In genomic region chrX:103779156-103779555, GRCh38 we compare ENCODE assay signal across 13 cellular contexts. TPM values are rescaled to one million over a fixed set of nuclear protein-coding genes. Genes with fewer than 3 reads are reported as not detected.
DNase-seq lines count a peak whose midpoint lies in the region; ATAC-seq and TF ChIP-seq lines count a peak whose summit lies in the region.
"Had no signal": no experiment of that assay in that cellular context is flagged by ENCODE, and none has a peak within 500 bp of the region (broad histone marks: within the 10 kb centered on the region; RNA-seq: fewer than 3 reads in every experiment).

No MANE protein-coding gene starts in this region.

- no peak for TF ChIP-seq CTCF in right atrium auricular region (IDR thresholded peaks at IDR 0.05)
- TF ChIP-seq CTCF in fibroblast of the aortic adventitia (IDR thresholded peaks at IDR 0.05; ENCODE audit: insufficient read depth, low read length) = no peak
- TF ChIP-seq CTCF in tibial nerve (IDR thresholded peaks at IDR 0.05) = no peak

- intact Hi-C loops in Right ventricle myocardium superior (cut with DNase I) = loop anchor here (10.0 kb wide), 1 partner anchor 84 kb away; no protein-coding TSS in a partner anchor

- no peaks in the 10 kb centered on the region for H3K4me1 Mint-ChIP-seq in stimulated activated memory B cell treated with anti-CD40 and anti-IgM and Interleukin-4, amounts not matched to agents 10 μg/mL and 1 μg/mL and 100 μg/mL, for 72 hours

- no peaks in the 10 kb centered on the region for H3K9me3 ChIP-seq in right atrium auricular region
- H3K9me3 ChIP-seq in tibial nerve = no peaks in the 10 kb centered on the region
- H3K9me3 ChIP-seq: SJCRH30 had no signal

- no peaks in the 10 kb centered on the region for H3K9me3 Mint-ChIP-seq in stimulated activated memory B cell treated with anti-CD40 and anti-IgM and Interleukin-4, amounts not matched to agents 10 μg/mL and 1 μg/mL and 100 μg/mL, for 72 hours

- no peaks in the 10 kb centered on the region for H3K4me1 ChIP-seq in right atrium auricular region
- H3K4me1 ChIP-seq in tibial nerve = peaks cover 0 to 17% (median 4%) of the 10 kb centered on the region in 4 donors
- H3K4me1 ChIP-seq: SJCRH30 had no signal

- no peak overlapping the region for H3K4me3 Mint-ChIP-seq in stimulated activated memory B cell treated with anti-CD40 and anti-IgM and Interleukin-4, amounts not matched to agents 10 μg/mL and 1 μg/mL and 100 μg/mL, for 72 hours

- H3K27me3 ChIP-seq in right atrium auricular region (no peaks in the 10 kb centered on the region), tibial nerve (peaks cover 0 to 5% of the 10 kb centered on the region in 2 donors)
- H3K27me3 ChIP-seq: SJCRH30 had no signal

- H3K36me3 Mint-ChIP-seq in stimulated activated memory B cell treated with anti-CD40 and anti-IgM and Interleukin-4, amounts not matched to agents 10 μg/mL and 1 μg/mL and 100 μg/mL, for 72 hours = no peaks in the 10 kb centered on the region

- TF ChIP-seq EP300 in tibial nerve (IDR thresholded peaks at IDR 0.05) = peak in 1 of 2 donors; percentile 38

- H3K36me3 ChIP-seq in right atrium auricular region (no peaks in the 10 kb centered on the region), tibial nerve (no peaks in the 10 kb centered on the region)
- H3K36me3 ChIP-seq: SJCRH30 had no signal

- TF ChIP-seq POLR2A in tibial nerve (IDR thresholded peaks at IDR 0.05) = no peak

- H3K27ac Mint-ChIP-seq in stimulated activated memory B cell treated with anti-CD40 and anti-IgM and Interleukin-4, amounts not matched to agents 10 μg/mL and 1 μg/mL and 100 μg/mL, for 72 hours = no peak overlapping the region

- 11 to 19% methylated on average over 3 to 4 of the region's 4 CpGs for WGBS in tibial nerve, 2 donors

- H3K4me3 ChIP-seq in right atrium auricular region (no peak overlapping the region), fibroblast of the aortic adventitia (ENCODE audit: low read depth, low read length) (no peak overlapping the region), tibial nerve (peak overlapping the region; percentile 3 to 49 (median 16))
- H3K4me3 ChIP-seq: SJCRH30 had no signal

- peaks cover 19% of the 10 kb centered on the region for H3K27me3 Mint-ChIP-seq in stimulated activated memory B cell treated with anti-CD40 and anti-IgM and Interleukin-4, amounts not matched to agents 10 μg/mL and 1 μg/mL and 100 μg/mL, for 72 hours

- H3K27ac ChIP-seq in right atrium auricular region (no peak overlapping the region), tibial nerve (peak overlapping the region; percentile 47 to 85 (median 64))
- H3K27ac ChIP-seq: SJCRH30 had no signal

- DNase-seq in right atrium auricular region (ENCODE audit: low spot score) = peak; percentile 55
- DNase-seq in Right ventricle myocardium superior = no peak
- peak; percentile 33 for DNase-seq in RPMI8226
- peak; percentile 11 for DNase-seq in fibroblast of the aortic adventitia (ENCODE audit: low read depth)
- DNase-seq in tibial nerve (ENCODE audit: low spot score in 2 of 2) = no peak
- DNase-seq: activated naive CD4-positive, alpha-beta T cell treated with anti-CD3 and anti-CD28 coated beads, Interleukin-2, amount 50 U/mL, for 16 hours; DND-41; SJCRH30; stimulated activated CD4-positive, alpha-beta T cell treated with anti-CD3 and anti-CD28 coated beads, Interleukin-2, amount 100 ng/mL, for 48 hours had no signal

- no peak for ATAC-seq in Right ventricle myocardium superior (ENCODE audit: poor library complexity)
- ATAC-seq in stimulated activated memory B cell treated with anti-CD40 and anti-IgM and Interleukin-4, amounts not matched to agents 10 μg/mL and 1 μg/mL and 100 μg/mL, for 72 hours = no peak
- ATAC-seq in GM18517 (IDR thresholded peaks at IDR 0.05; ENCODE audit: unreplicated experiment) = no peak
- ATAC-seq in GM19328 (IDR thresholded peaks at IDR 0.05; ENCODE audit: unreplicated experiment) = no peak

RNA-seq across cellular contexts. Expression of gene PLP1, which starts 2.5 kb away (rescaled TPM):
- total RNA-seq in right atrium auricular region (10 to 100 TPM; 10.6 to 11.9 TPM), Right ventricle myocardium superior (10.0 TPM), fibroblast of the aortic adventitia (ENCODE audit: low replicate concordance) (2.3 TPM in 1 of 2 replicates, not detected in the other), tibial nerve (100 to 1,000 TPM; 256 to 727 (median 404) TPM)
- total RNA-seq: renal cortical epithelial cell, SJCRH30 had no signal

RNA-seq across cellular contexts. Expression of gene RAB9B, which starts 52.9 kb away (rescaled TPM):
- total RNA-seq in right atrium auricular region (10 to 100 TPM; 12.7 to 21.1 TPM), Right ventricle myocardium superior (28.0 TPM), fibroblast of the aortic adventitia (ENCODE audit: low replicate concordance) (1.9 and 2.6 TPM in 2 replicates), tibial nerve (1 to 10 TPM; 2.3 to 4.8 (median 3.0) TPM)

Comparison
In these comparisons a context has a peak if more than half of its experiments do, and no peak if none do; other contexts are left out.
1. DNase-seq: peak in right atrium auricular region (single experiment), RPMI8226 (single experiment) and fibroblast of the aortic adventitia (single experiment); none in Right ventricle myocardium superior (single experiment) and tibial nerve (0 of 2).
2. H3K27ac ChIP-seq: peak in tibial nerve (4 of 4); none in right atrium auricular region (0 of 2).
3. H3K4me3 ChIP-seq: peak in tibial nerve (4 of 4); none in right atrium auricular region (0 of 2) and fibroblast of the aortic adventitia (single experiment).
4. RNA of gene PLP1, which starts 2.5 kb away (total RNA-seq): 256 to 727 TPM in tibial nerve; 10.6 to 11.9 TPM in right atrium auricular region, 10.0 TPM in Right ventricle myocardium superior (single experiment) and 2.3 TPM in fibroblast of the aortic adventitia; every median in the first group is over 10 times any median in the second.